In genomic region chr5:134133213-134133994, GRCh38 we compare ENCODE assay signal across 12 cellular contexts. TPM values are rescaled to one million over a fixed set of nuclear protein-coding genes. Genes with fewer than 3 reads are reported as not detected.
DNase-seq lines count a peak whose midpoint lies in the region; ATAC-seq and TF ChIP-seq lines count a peak whose summit lies in the region.
"Had no signal": no experiment of that assay in that cellular context is flagged by ENCODE, and none has a peak within 500 bp of the region (broad histone marks: within the 10 kb centered on the region; RNA-seq: fewer than 3 reads in every experiment).

No MANE protein-coding gene starts in this region.

- peaks cover 54% of the 10 kb centered on the region for H3K36me3 Mint-ChIP-seq in activated CD4-positive, alpha-beta T cell treated with anti-CD3 and anti-CD28 coated beads, Interleukin-2, amount 10 ng/mL, durations not matched to agents 24 days and 14 days (ENCODE audit: low read depth)
- peaks cover 100% of the 10 kb centered on the region for H3K36me3 Mint-ChIP-seq in effector memory CD8-positive, alpha-beta T cell (ENCODE audit: insufficient read depth)
- H3K36me3 Mint-ChIP-seq in stimulated activated memory B cell treated with anti-CD40 and anti-IgM and Interleukin-4, amounts not matched to agents 10 μg/mL and 1 μg/mL and 100 μg/mL, for 72 hours = peaks cover 30% of the 10 kb centered on the region
- H3K36me3 Mint-ChIP-seq in HFFc6 (ENCODE audit: low read depth) = peaks cover 10% of the 10 kb centered on the region

- no peak for TF ChIP-seq CTCF in HFFc6 (IDR thresholded peaks at IDR 0.05)

- peaks cover 8% of the 10 kb centered on the region for H3K27me3 Mint-ChIP-seq in activated CD4-positive, alpha-beta T cell treated with anti-CD3 and anti-CD28 coated beads, Interleukin-2, amount 10 ng/mL, durations not matched to agents 24 days and 14 days
- no peaks in the 10 kb centered on the region for H3K27me3 Mint-ChIP-seq in effector memory CD8-positive, alpha-beta T cell
- H3K27me3 Mint-ChIP-seq in stimulated activated memory B cell treated with anti-CD40 and anti-IgM and Interleukin-4, amounts not matched to agents 10 μg/mL and 1 μg/mL and 100 μg/mL, for 72 hours = no peaks in the 10 kb centered on the region
- peaks cover 2% of the 10 kb centered on the region; the same call in 1 of the 2 replicates for H3K27me3 Mint-ChIP-seq in HFFc6 (ENCODE audit: insufficient read depth)

- H3K4me1 Mint-ChIP-seq in activated CD4-positive, alpha-beta T cell treated with anti-CD3 and anti-CD28 coated beads, Interleukin-2, amount 10 ng/mL, durations not matched to agents 24 days and 14 days = peaks cover 86% of the 10 kb centered on the region
- H3K4me1 Mint-ChIP-seq in effector memory CD8-positive, alpha-beta T cell (ENCODE audit: low read depth in 2 of 2) = peaks cover 89 to 92% of the 10 kb centered on the region in 2 donors
- H3K4me1 Mint-ChIP-seq in stimulated activated memory B cell treated with anti-CD40 and anti-IgM and Interleukin-4, amounts not matched to agents 10 μg/mL and 1 μg/mL and 100 μg/mL, for 72 hours = peaks cover 97% of the 10 kb centered on the region
- H3K4me1 Mint-ChIP-seq in HFFc6 (ENCODE audit: low read depth) = peaks cover 10% of the 10 kb centered on the region

- H3K4me3 Mint-ChIP-seq in activated CD4-positive, alpha-beta T cell treated with anti-CD3 and anti-CD28 coated beads, Interleukin-2, amount 10 ng/mL, durations not matched to agents 24 days and 14 days = peak overlapping the region; percentile 79
- peak overlapping the region; percentile 81 to 86 for H3K4me3 Mint-ChIP-seq in effector memory CD8-positive, alpha-beta T cell
- peak overlapping the region; percentile 61 for H3K4me3 Mint-ChIP-seq in stimulated activated memory B cell treated with anti-CD40 and anti-IgM and Interleukin-4, amounts not matched to agents 10 μg/mL and 1 μg/mL and 100 μg/mL, for 72 hours
- no peak overlapping the region for H3K4me3 Mint-ChIP-seq in HFFc6
- H3K4me3 Mint-ChIP-seq: neural crest cell had no signal

- no peak for DNase-seq in activated CD4-positive, CD25-positive, alpha-beta regulatory T cell (lab: John Stamatoyannopoulos, UW)
- no peak for DNase-seq in activated CD4-positive, alpha-beta T cell treated with anti-CD3 and anti-CD28 coated beads, Interleukin-2, amount 10 ng/mL, durations not matched to agents 24 days and 14 days
- no peak for DNase-seq in effector memory CD8-positive, alpha-beta T cell
- DNase-seq in HFFc6 = no peak
- no peak for DNase-seq in RPMI8226
- DNase-seq in NCI-H510A treated with DMSO at 0.1 percent for 48 hours (lab: John Stamatoyannopoulos, UW) = no peak
- DNase-seq: DMS79, NCI-H2029, PC-3 had no signal

- peak overlapping the region; percentile 91 for H3K27ac Mint-ChIP-seq in activated CD4-positive, alpha-beta T cell treated with anti-CD3 and anti-CD28 coated beads, Interleukin-2, amount 10 ng/mL, durations not matched to agents 24 days and 14 days
- peak overlapping the region; percentile 95 to 99 for H3K27ac Mint-ChIP-seq in effector memory CD8-positive, alpha-beta T cell
- H3K27ac Mint-ChIP-seq in stimulated activated memory B cell treated with anti-CD40 and anti-IgM and Interleukin-4, amounts not matched to agents 10 μg/mL and 1 μg/mL and 100 μg/mL, for 72 hours = peak overlapping the region; percentile 55
- H3K27ac Mint-ChIP-seq in HFFc6 = no peak overlapping the region

- no peaks in the 10 kb centered on the region for H3K9me3 Mint-ChIP-seq in activated CD4-positive, alpha-beta T cell treated with anti-CD3 and anti-CD28 coated beads, Interleukin-2, amount 10 ng/mL, durations not matched to agents 24 days and 14 days
- no peaks in the 10 kb centered on the region for H3K9me3 Mint-ChIP-seq in effector memory CD8-positive, alpha-beta T cell
- H3K9me3 Mint-ChIP-seq in stimulated activated memory B cell treated with anti-CD40 and anti-IgM and Interleukin-4, amounts not matched to agents 10 μg/mL and 1 μg/mL and 100 μg/mL, for 72 hours = no peaks in the 10 kb centered on the region
- no peaks in the 10 kb centered on the region for H3K9me3 Mint-ChIP-seq in HFFc6
- H3K9me3 Mint-ChIP-seq: neural crest cell had no signal

- peak; percentile 9 to 18 for ATAC-seq in activated CD4-positive, CD25-positive, alpha-beta regulatory T cell treated with anti-CD3 and anti-CD28 coated beads, Interleukin-2, amount 50 U/mL, for 24 hours
- ATAC-seq in effector memory CD8-positive, alpha-beta T cell (replicated peaks) = no peak
- ATAC-seq in stimulated activated memory B cell treated with anti-CD40 and anti-IgM and Interleukin-4, amounts not matched to agents 10 μg/mL and 1 μg/mL and 100 μg/mL, for 72 hours = no peak
- ATAC-seq: PC-3 had no signal

- intact Hi-C loops in activated CD4-positive, alpha-beta T cell treated with anti-CD3 and anti-CD28 coated beads, Interleukin-2, amount 10 ng/mL, durations not matched to agents 24 days and 14 days (cut with micrococcal nuclease) = loop anchor here (2.0 kb wide), 1 partner anchor 15 kb away; no protein-coding TSS in a partner anchor

RNA-seq across cellular contexts. Expression of gene TCF7, which starts 18.9 kb away (rescaled TPM):
- 112 and 113 TPM in 2 replicates for total RNA-seq in activated CD4-positive, alpha-beta T cell treated with anti-CD3 and anti-CD28 coated beads, Interleukin-2, amount 10 ng/mL, durations not matched to agents 24 days and 14 days
- 1 to 10 TPM in 5 of 6 experiments, under 1 TPM in 1; 0.99 to 3.9 (median 3.2) TPM for total RNA-seq in HFFc6 (2021; fragmentation: NEBNext Ultra II Directional; extraction: Animal tissue kit (Norgen Biotek cat#: 25700))

RNA-seq across cellular contexts. Expression of gene SKP1, which starts 43.3 kb away (rescaled TPM):
- total RNA-seq in activated CD4-positive, alpha-beta T cell treated with anti-CD3 and anti-CD28 coated beads, Interleukin-2, amount 10 ng/mL, durations not matched to agents 24 days and 14 days = 266 and 289 TPM in 2 replicates
- total RNA-seq in HFFc6 (2021; fragmentation: NEBNext Ultra II Directional; extraction: Animal tissue kit (Norgen Biotek cat#: 25700)) = 100 to 1,000 TPM; 419 to 474 (median 442) TPM

Comparison
In these comparisons a context has a peak if more than half of its experiments do, and no peak if none do; other contexts are left out.
1. ATAC-seq: peak in activated CD4-positive, CD25-positive, alpha-beta regulatory T cell treated with anti-CD3 and anti-CD28 coated beads, Interleukin-2, amount 50 U/mL, for 24 hours (2 of 2); none in effector memory CD8-positive, alpha-beta T cell (single experiment) and stimulated activated memory B cell treated with anti-CD40 and anti-IgM and Interleukin-4, amounts not matched to agents 10 μg/mL and 1 μg/mL and 100 μg/mL, for 72 hours (single experiment).
2. RNA of gene TCF7, which starts 18.9 kb away (total RNA-seq): 112 to 113 TPM in activated CD4-positive, alpha-beta T cell treated with anti-CD3 and anti-CD28 coated beads, Interleukin-2, amount 10 ng/mL, durations not matched to agents 24 days and 14 days; 0.99 to 3.9 TPM in HFFc6; every median in the first group is over 10 times any median in the second.